In genomic region chr7:50937727-50938126, GRCh38 we compare ENCODE assay signal across 33 cellular contexts.
"Had no signal": no experiment of that assay in that cellular context is flagged by ENCODE, and none has a peak within 500 bp of the region (broad histone marks: within the 10 kb centered on the region; RNA-seq: fewer than 3 reads in every experiment).

No MANE protein-coding gene starts in this region.

- H3K4me1 ChIP-seq: colonic mucosa had no signal

- H3K4me3 Mint-ChIP-seq: activated B cell treated with CpG ODN at 0.5 μM for 24 hours; activated CD4-positive, alpha-beta memory T cell treated with anti-CD3 and anti-CD28 coated beads, Interleukin-2, amount 10 ng/mL, durations not matched to agents 7 days and 5 days; activated CD4-positive, alpha-beta T cell treated with anti-CD3 and anti-CD28 coated beads, Interleukin-2, amount 10 ng/mL, durations not matched to agents 7 days and 5 days; activated naive CD8-positive, alpha-beta T cell; activated T-cell treated with anti-CD3 and anti-CD28 coated beads, Interleukin-2, amount 50 U/mL, for 4 hours; activated T-helper 17 cell treated with anti-CD3 and anti-CD28 coated beads, Interleukin-2, amount 50 U/mL, for 72 hours; T-helper 17 cell; T-helper 2 cell treated with Interferon-gamma antibody and Interleukin-4, amounts not matched to agents 5 μg/mL and 100 μg/mL, for 36 hours had no signal

- H3K27ac Mint-ChIP-seq: activated B cell treated with CpG ODN at 0.5 μM for 24 hours; activated CD4-positive, alpha-beta memory T cell treated with anti-CD3 and anti-CD28 coated beads, Interleukin-2, amount 10 ng/mL, durations not matched to agents 7 days and 5 days; activated CD4-positive, alpha-beta T cell treated with anti-CD3 and anti-CD28 coated beads, Interleukin-2, amount 10 ng/mL, durations not matched to agents 7 days and 5 days; activated naive CD8-positive, alpha-beta T cell; activated T-helper 17 cell treated with anti-CD3 and anti-CD28 coated beads, Interleukin-2, amount 50 U/mL, for 72 hours; T-helper 17 cell; T-helper 2 cell treated with Interferon-gamma antibody and Interleukin-4, amounts not matched to agents 5 μg/mL and 100 μg/mL, for 36 hours had no signal

- FAIRE-seq: astrocyte, endometrium, endothelial cell of umbilical vein, frontal cortex had no signal

- H3K9me3 Mint-ChIP-seq: activated CD4-positive, alpha-beta memory T cell treated with anti-CD3 and anti-CD28 coated beads, Interleukin-2, amount 10 ng/mL, durations not matched to agents 7 days and 5 days; activated CD4-positive, alpha-beta T cell treated with anti-CD3 and anti-CD28 coated beads, Interleukin-2, amount 10 ng/mL, durations not matched to agents 7 days and 5 days; T-helper 2 cell treated with Interferon-gamma antibody and Interleukin-4, amounts not matched to agents 5 μg/mL and 100 μg/mL, for 36 hours had no signal

- ATAC-seq: activated CD4-positive, CD25-positive, alpha-beta regulatory T cell treated with anti-CD3 and anti-CD28 coated beads, Interleukin-2, amount 50 U/mL, for 24 hours; activated T-cell treated with anti-CD3 and anti-CD28 coated beads, Interleukin-2, amount 50 U/mL, for 4 hours; activated T-helper 17 cell treated with anti-CD3 and anti-CD28 coated beads, Interleukin-2, amount 50 U/mL, for 72 hours; esophagus mucosa; T-helper 17 cell had no signal

- H3K36me3 ChIP-seq: brain microvascular endothelial cell, colonic mucosa, WERI-Rb-1 had no signal

- H3K27me3 ChIP-seq: brain microvascular endothelial cell, colonic mucosa had no signal

- H3K9me3 ChIP-seq: colonic mucosa had no signal

- H3K4me1 Mint-ChIP-seq: activated B cell treated with CpG ODN at 0.5 μM for 24 hours; activated CD4-positive, alpha-beta memory T cell treated with anti-CD3 and anti-CD28 coated beads, Interleukin-2, amount 10 ng/mL, durations not matched to agents 7 days and 5 days; activated CD4-positive, alpha-beta T cell treated with anti-CD3 and anti-CD28 coated beads, Interleukin-2, amount 10 ng/mL, durations not matched to agents 7 days and 5 days; activated T-helper 17 cell treated with anti-CD3 and anti-CD28 coated beads, Interleukin-2, amount 50 U/mL, for 72 hours; T-helper 17 cell had no signal

- H3K27ac ChIP-seq: brain microvascular endothelial cell, colonic mucosa, epithelial cell of prostate, WERI-Rb-1 had no signal

- H3K4me3 ChIP-seq: colonic mucosa had no signal

- DNase-seq: activated B cell treated with CpG ODN at 0.5 μM for 24 hours; activated CD4-positive, alpha-beta memory T cell treated with anti-CD3 and anti-CD28 coated beads, Interleukin-2, amount 10 ng/mL, durations not matched to agents 7 days and 5 days; activated CD4-positive, alpha-beta T cell treated with anti-CD3 and anti-CD28 coated beads, Interleukin-2, amount 10 ng/mL, durations not matched to agents 7 days and 5 days; activated CD4-positive, alpha-beta T cell treated with anti-CD3 and anti-CD28 coated beads, Interleukin-2, amount 50 U/mL, for 4 hours; activated CD8-positive, alpha-beta memory T cell treated with anti-CD3 and anti-CD28 coated beads for 24 hours; activated effector memory CD4-positive, alpha-beta T cell treated with Interleukin-2 at 50 U/mL for 16 hours; activated gamma-delta T cell treated with Interleukin-2 at 50 U/mL for 16 hours; activated naive CD4-positive, alpha-beta T cell treated with anti-CD3 and anti-CD28 coated beads, Interleukin-2, amount 50 U/mL, for 16 hours; activated naive CD4-positive, alpha-beta T cell treated with Interleukin-2 at 50 U/mL for 16 hours; activated T-cell treated with anti-CD3 and anti-CD28 coated beads, Interleukin-2, amount 50 U/mL, for 4 hours; amniotic stem cell; anterior cingulate cortex; brain microvascular endothelial cell; central memory CD4-positive, alpha-beta T cell; cerebellar nuclear complex; colonic mucosa; effector CD8-positive, alpha-beta T cell; foreskin fibroblast; head of caudate nucleus; T-helper 1 cell; T-helper 17 cell; T1000; WERI-Rb-1 had no signal
